ENCODE assay signal across 30 cellular contexts in the genomic region with DNA sequence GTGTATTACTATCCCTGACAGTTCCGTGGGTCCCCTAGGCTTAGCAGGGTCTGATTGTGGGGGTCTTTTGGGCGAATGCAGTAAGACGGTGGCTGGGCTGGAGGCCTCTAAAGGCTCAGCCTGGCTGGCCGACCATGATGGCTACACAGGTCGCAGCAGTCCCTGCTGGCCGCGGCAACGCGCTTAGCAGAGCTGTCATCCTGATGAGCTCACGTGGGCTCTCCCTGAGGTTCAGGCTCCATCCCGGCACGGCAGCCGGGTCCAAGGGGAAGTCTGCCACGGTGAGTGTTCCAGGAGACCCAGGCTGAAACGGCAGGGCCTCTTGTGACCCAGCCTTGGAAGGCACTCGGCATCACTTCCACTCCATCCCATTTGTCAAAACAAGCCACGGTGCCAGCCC.
"Had no signal": no experiment of that assay in that cellular context is flagged by ENCODE, and none has a peak within 500 bp of the region (broad histone marks: within the 10 kb centered on the region; RNA-seq: fewer than 3 reads in every experiment).

No MANE protein-coding gene starts in this region.

- H3K9me3 ChIP-seq: adrenal gland, body of pancreas, breast epithelium, Peyer's patch had no signal

- H3K27me3 ChIP-seq: adrenal gland, body of pancreas, breast epithelium, Peyer's patch had no signal

- H3K4me1 ChIP-seq: breast epithelium, Peyer's patch had no signal

- FAIRE-seq: astrocyte had no signal

- DNase-seq: activated B cell treated with CpG ODN at 0.5 μM for 24 hours; activated CD4-positive, alpha-beta T cell treated with anti-CD3 and anti-CD28 coated beads, Interleukin-2, amount 10 ng/mL, durations not matched to agents 24 days and 14 days; activated CD4-positive, alpha-beta T cell treated with anti-CD3 and anti-CD28 coated beads, Interleukin-2, amount 50 U/mL, for 4 hours; activated CD8-positive, alpha-beta T cell treated with anti-CD3 and anti-CD28 coated beads for 36 hours; activated gamma-delta T cell treated with Interleukin-2 at 50 U/mL for 16 hours; activated naive CD4-positive, alpha-beta T cell treated with anti-CD3 and anti-CD28 coated beads for 36 hours; activated T-cell treated with anti-CD3 and anti-CD28 coated beads, Interleukin-2, amount 50 U/mL, for 1 hour; body of pancreas; NCI-H1092 treated with DMSO at 0.1 percent for 48 hours; NCI-H1417; NCI-H146; NCI-H187; NCI-H2029 treated with DMSO at 0.1 percent for 48 hours; NCI-H345; NCI-H510A; NCI-H526; NCI-H748 treated with DMSO at 0.1 percent for 48 hours; NK-92 treated with Interleukin-12 subunit alpha and Interleukin-12 subunit beta, amount 100 ng/mL, for 24 hours; PC-3; Peyer's patch; RPMI8226; SIG-M5; SW 1271; T-helper 1 cell; T-helper 2 cell; T-helper 9 cell had no signal

- H3K4me3 ChIP-seq: adrenal gland, body of pancreas, breast epithelium, Peyer's patch had no signal

- H3K27ac ChIP-seq: adrenal gland, body of pancreas, breast epithelium, Peyer's patch, VCaP had no signal

- H3K36me3 ChIP-seq: adrenal gland, breast epithelium, Peyer's patch had no signal
